ENCODE assay signal across 2 cellular contexts in the genomic region with DNA sequence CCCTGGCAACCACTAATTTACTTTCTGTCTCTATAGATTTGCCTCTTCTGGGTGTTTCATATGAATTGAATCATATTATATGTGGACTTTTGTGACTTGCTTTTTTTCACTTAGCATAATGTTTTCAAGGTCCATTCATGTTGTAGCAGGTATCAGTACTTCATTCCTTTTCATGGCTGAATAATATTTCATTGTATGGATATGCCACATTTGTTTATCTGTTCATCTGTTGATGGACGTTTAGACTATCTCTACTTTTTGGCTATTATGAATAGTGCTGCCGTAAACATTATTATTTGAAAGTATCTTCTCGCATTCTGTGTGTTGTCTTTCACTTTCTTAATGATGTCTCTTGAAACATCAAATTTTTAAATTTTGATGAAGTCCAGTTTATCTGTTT.
A peak's percentile ranks its signal among the peaks of the same experiment; 100 is the strongest.
TF ChIP-seq lines count a peak whose summit lies in the region.

No MANE protein-coding gene starts in this region.

TF ChIP-seq in HEK293, 187 proteins besides CTCF, POLR2A, EP300 and RAD21:
- TF ChIP-seq, protein P1, sequence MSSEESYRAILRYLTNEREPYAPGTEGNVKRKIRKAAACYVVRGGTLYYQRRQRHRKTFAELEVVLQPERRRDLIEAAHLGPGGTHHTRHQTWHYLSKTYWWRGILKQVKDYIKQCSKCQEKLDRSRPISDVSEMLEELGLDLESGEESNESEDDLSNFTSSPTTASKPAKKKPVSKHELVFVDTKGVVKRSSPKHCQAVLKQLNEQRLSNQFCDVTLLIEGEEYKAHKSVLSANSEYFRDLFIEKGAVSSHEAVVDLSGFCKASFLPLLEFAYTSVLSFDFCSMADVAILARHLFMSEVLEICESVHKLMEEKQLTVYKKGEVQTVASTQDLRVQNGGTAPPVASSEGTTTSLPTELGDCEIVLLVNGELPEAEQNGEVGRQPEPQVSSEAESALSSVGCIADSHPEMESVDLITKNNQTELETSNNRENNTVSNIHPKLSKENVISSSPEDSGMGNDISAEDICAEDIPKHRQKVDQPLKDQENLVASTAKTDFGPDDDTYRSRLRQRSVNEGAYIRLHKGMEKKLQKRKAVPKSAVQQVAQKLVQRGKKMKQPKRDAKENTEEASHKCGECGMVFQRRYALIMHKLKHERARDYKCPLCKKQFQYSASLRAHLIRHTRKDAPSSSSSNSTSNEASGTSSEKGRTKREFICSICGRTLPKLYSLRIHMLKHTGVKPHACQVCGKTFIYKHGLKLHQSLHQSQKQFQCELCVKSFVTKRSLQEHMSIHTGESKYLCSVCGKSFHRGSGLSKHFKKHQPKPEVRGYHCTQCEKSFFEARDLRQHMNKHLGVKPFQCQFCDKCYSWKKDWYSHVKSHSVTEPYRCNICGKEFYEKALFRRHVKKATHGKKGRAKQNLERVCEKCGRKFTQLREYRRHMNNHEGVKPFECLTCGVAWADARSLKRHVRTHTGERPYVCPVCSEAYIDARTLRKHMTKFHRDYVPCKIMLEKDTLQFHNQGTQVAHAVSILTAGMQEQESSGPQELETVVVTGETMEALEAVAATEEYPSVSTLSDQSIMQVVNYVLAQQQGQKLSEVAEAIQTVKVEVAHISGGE (tag by site-specific recombination; conservative IDR thresholded peaks at IDR 0.05; ENCODE audit: low read depth): no peak
- TF ChIP-seq ZFP3 (tag by site-specific recombination; IDR thresholded peaks at IDR 0.05; ENCODE audit: low read depth) (no peak), ZNF146 (tag by site-specific recombination; IDR thresholded peaks at IDR 0.05) (peak; percentile 83)
- TF ChIP-seq, protein P2, sequence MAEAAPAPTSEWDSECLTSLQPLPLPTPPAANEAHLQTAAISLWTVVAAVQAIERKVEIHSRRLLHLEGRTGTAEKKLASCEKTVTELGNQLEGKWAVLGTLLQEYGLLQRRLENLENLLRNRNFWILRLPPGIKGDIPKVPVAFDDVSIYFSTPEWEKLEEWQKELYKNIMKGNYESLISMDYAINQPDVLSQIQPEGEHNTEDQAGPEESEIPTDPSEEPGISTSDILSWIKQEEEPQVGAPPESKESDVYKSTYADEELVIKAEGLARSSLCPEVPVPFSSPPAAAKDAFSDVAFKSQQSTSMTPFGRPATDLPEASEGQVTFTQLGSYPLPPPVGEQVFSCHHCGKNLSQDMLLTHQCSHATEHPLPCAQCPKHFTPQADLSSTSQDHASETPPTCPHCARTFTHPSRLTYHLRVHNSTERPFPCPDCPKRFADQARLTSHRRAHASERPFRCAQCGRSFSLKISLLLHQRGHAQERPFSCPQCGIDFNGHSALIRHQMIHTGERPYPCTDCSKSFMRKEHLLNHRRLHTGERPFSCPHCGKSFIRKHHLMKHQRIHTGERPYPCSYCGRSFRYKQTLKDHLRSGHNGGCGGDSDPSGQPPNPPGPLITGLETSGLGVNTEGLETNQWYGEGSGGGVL (tag by site-specific recombination; IDR thresholded peaks at IDR 0.05): no peak
- TF ChIP-seq, protein P3, sequence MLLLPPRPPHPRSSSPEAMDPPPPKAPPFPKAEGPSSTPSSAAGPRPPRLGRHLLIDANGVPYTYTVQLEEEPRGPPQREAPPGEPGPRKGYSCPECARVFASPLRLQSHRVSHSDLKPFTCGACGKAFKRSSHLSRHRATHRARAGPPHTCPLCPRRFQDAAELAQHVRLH (tag by site-specific recombination; IDR thresholded peaks at IDR 0.05): 0 out of 2 replicates have a peak, but pooled peaks have one; percentile 19

TF ChIP-seq in K562, 482 proteins besides CTCF, POLR2A, EP300 and RAD21:
- TF ChIP-seq ZNF217 (CRISPR knock-in tag; IDR thresholded peaks at IDR 0.05) (no peak), CAMTA2 (CRISPR knock-in tag; conservative IDR thresholded peaks at IDR 0.05) (no peak), PCBP1 (IDR thresholded peaks at IDR 0.05; ENCODE audit: low read depth, low read length, poor library complexity, severe bottlenecking) (no peak), ZNF146 (CRISPR knock-in tag; IDR thresholded peaks at IDR 0.05; ENCODE audit: unreplicated experiment) (peak; percentile 46), CHD2 (IDR thresholded peaks at IDR 0.05; ENCODE audit: low read depth, low read length) (no peak), RBM25 (IDR thresholded peaks at IDR 0.05; ENCODE audit: low read depth, low read length, severe bottlenecking) (peak; percentile 47), ZKSCAN1 (IDR thresholded peaks at IDR 0.05; ENCODE audit: low read depth, low read length) (no peak), PHF20 (IDR thresholded peaks at IDR 0.05; ENCODE audit: partially characterized antibody) (peak; percentile 21), CREBBP (IDR thresholded peaks at IDR 0.05; ENCODE audit: low read depth, low read length) (no peak)
